Comparison of ENCODE assay signal across 2 cellular contexts in genomic region chr14:75281691-75282000, GRCh38.
TF ChIP-seq lines count a peak whose summit lies in the region.

No MANE protein-coding gene starts in this region.

TF ChIP-seq in HepG2, 621 proteins besides CTCF, POLR2A, EP300 and RAD21:
- TF ChIP-seq ZNF530 (CRISPR knock-in tag; IDR thresholded peaks at IDR 0.05; ENCODE audit: low read depth) (no peak), AGO1 (IDR thresholded peaks at IDR 0.05; ENCODE audit: low read depth, low read length, poor library complexity, severe bottlenecking) (peak; percentile 93), LBX2 (CRISPR knock-in tag; IDR thresholded peaks at IDR 0.05; ENCODE audit: borderline replicate concordance) (no peak)

TF ChIP-seq in H1, 55 proteins besides CTCF, POLR2A, EP300 and RAD21:
- TF ChIP-seq KDM4A (IDR thresholded peaks at IDR 0.05; ENCODE audit: low read depth, low read length, severe bottlenecking) (no peak), CBX8 (IDR thresholded peaks at IDR 0.05; ENCODE audit: borderline replicate concordance, low read depth, low read length) (no peak), NRF1 (IDR thresholded peaks at IDR 0.05; ENCODE audit: low read depth, low read length) (no peak), SUZ12 (IDR thresholded peaks at IDR 0.05; ENCODE audit: low read length) (no peak), SP4 (IDR thresholded peaks at IDR 0.05; ENCODE audit: low read length) (no peak), ASH2L (IDR thresholded peaks at IDR 0.05; ENCODE audit: low read length) (no peak), CHD7 (IDR thresholded peaks at IDR 0.05; ENCODE audit: insufficient replicate concordance, low read length) (no peak), CEBPB (IDR thresholded peaks at IDR 0.05; ENCODE audit: low read depth, low read length) (no peak)
